In the genomic region with DNA sequence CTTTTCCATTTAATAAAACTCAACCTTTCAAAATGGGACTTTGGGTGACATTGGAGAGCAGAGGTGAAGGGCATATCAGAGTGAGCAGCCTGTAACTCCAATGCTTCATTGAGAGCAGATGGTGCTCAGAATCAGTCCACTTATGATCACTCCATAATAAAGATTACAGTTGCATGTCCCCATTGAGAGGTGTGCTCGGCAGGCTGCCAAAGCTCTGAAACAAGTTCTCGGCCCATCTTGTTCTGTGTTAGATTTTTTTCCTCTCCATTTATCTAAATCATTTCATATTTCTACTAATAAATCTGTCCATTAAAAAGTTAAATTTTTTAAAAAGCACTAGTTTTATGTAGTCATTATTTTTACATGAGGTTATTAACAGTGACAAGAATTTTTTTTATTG, we compare ENCODE assay signal across 19 cellular contexts.
"Had no signal": no experiment of that assay in that cellular context is flagged by ENCODE, and none has a peak within 500 bp of the region (broad histone marks: within the 10 kb centered on the region; RNA-seq: fewer than 3 reads in every experiment).

No MANE protein-coding gene starts in this region.

- ATAC-seq: activated CD8-positive, alpha-beta T cell treated with anti-CD3 and anti-CD28 coated beads for 36 hours; activated T-cell treated with anti-CD3 and anti-CD28 coated beads, Interleukin-2, amount 50 U/mL, for 4 hours; gastrocnemius medialis; left lobe of liver had no signal

- H3K4me3 Mint-ChIP-seq: activated B cell treated with CpG ODN at 0.5 μM for 24 hours; activated CD8-positive, alpha-beta T cell treated with anti-CD3 and anti-CD28 coated beads for 36 hours; activated naive CD4-positive, alpha-beta T cell treated with anti-CD3 and anti-CD28 coated beads, Interleukin-2, amount 50 U/mL, for 24 hours; activated T-cell treated with anti-CD3 and anti-CD28 coated beads, Interleukin-2, amount 50 U/mL, for 4 hours; naive B cell had no signal

- H3K27me3 Mint-ChIP-seq: activated B cell treated with CpG ODN at 0.5 μM for 24 hours; activated CD8-positive, alpha-beta T cell treated with anti-CD3 and anti-CD28 coated beads for 36 hours; activated naive CD4-positive, alpha-beta T cell treated with anti-CD3 and anti-CD28 coated beads, Interleukin-2, amount 50 U/mL, for 24 hours; naive B cell had no signal

- H3K4me3 ChIP-seq: adrenal gland, gastrocnemius medialis, pancreas, sigmoid colon, spleen, stomach, thoracic aorta had no signal

- H3K9me3 ChIP-seq: adrenal gland, gastrocnemius medialis, pancreas, thoracic aorta had no signal

- H3K27me3 ChIP-seq: adrenal gland, gastrocnemius medialis, pancreas, sigmoid colon, spleen, stomach had no signal

- H3K36me3 ChIP-seq: adrenal gland, gastrocnemius medialis, pancreas, sigmoid colon, spleen, stomach, thoracic aorta had no signal

- H3K27ac Mint-ChIP-seq: activated B cell treated with CpG ODN at 0.5 μM for 24 hours; activated CD8-positive, alpha-beta T cell treated with anti-CD3 and anti-CD28 coated beads for 36 hours; activated naive CD4-positive, alpha-beta T cell treated with anti-CD3 and anti-CD28 coated beads, Interleukin-2, amount 50 U/mL, for 24 hours; naive B cell had no signal

- H3K4me1 ChIP-seq: adrenal gland, gastrocnemius medialis, pancreas, sigmoid colon, spleen, stomach had no signal

- H3K27ac ChIP-seq: adrenal gland, gastrocnemius medialis, pancreas, sigmoid colon, spleen, stomach, thoracic aorta had no signal

- DNase-seq: activated B cell treated with CpG ODN at 0.5 μM for 24 hours; activated CD4-positive, alpha-beta T cell treated with anti-CD3 and anti-CD28 coated beads for 48 hours; activated CD8-positive, alpha-beta T cell treated with anti-CD3 and anti-CD28 coated beads for 36 hours; activated effector memory CD4-positive, alpha-beta T cell treated with anti-CD3 and anti-CD28 coated beads, Interleukin-2, amount 50 U/mL, for 16 hours; activated T-cell treated with anti-CD3 and anti-CD28 coated beads, Interleukin-2, amount 50 U/mL, for 4 hours; adrenal gland; erythroblast; gastrocnemius medialis; islet precursor cell; mammary epithelial cell; naive B cell; pancreas; sigmoid colon; spleen; stimulated activated CD4-positive, alpha-beta T cell treated with anti-CD3 and anti-CD28 coated beads, Interleukin-2, amount 100 ng/mL, for 24 hours; stomach had no signal

- H3K36me3 Mint-ChIP-seq: activated naive CD4-positive, alpha-beta T cell treated with anti-CD3 and anti-CD28 coated beads, Interleukin-2, amount 50 U/mL, for 24 hours; naive B cell had no signal

- H3K4me1 Mint-ChIP-seq: activated B cell treated with CpG ODN at 0.5 μM for 24 hours; activated naive CD4-positive, alpha-beta T cell treated with anti-CD3 and anti-CD28 coated beads, Interleukin-2, amount 50 U/mL, for 24 hours; naive B cell had no signal
